1 cellular context compared by ENCODE assay signal in the genomic region with DNA sequence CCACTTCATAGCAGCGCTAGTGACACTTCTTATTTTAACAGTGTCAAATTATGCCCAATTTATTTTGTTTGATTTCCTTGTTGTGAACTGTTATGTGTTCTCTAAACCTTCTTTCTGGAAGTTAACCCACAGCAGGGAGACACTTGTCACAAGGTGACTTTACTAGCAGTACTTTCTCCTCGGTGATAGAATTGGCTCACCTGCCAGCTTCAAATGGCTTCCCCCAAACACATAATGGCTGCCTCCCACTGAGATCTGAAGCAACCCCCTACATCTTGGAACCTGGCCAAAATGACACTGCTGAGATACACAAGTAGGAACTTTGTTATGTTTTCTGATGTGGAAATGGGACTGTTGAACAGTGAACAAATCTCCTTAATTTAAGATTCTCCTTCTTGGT.
TF ChIP-seq lines count a peak whose summit lies in the region.

No MANE protein-coding gene starts in this region.

TF ChIP-seq in HEK293, 187 proteins besides CTCF, POLR2A, EP300 and RAD21 (continued from another document):
- TF ChIP-seq, protein P1, sequence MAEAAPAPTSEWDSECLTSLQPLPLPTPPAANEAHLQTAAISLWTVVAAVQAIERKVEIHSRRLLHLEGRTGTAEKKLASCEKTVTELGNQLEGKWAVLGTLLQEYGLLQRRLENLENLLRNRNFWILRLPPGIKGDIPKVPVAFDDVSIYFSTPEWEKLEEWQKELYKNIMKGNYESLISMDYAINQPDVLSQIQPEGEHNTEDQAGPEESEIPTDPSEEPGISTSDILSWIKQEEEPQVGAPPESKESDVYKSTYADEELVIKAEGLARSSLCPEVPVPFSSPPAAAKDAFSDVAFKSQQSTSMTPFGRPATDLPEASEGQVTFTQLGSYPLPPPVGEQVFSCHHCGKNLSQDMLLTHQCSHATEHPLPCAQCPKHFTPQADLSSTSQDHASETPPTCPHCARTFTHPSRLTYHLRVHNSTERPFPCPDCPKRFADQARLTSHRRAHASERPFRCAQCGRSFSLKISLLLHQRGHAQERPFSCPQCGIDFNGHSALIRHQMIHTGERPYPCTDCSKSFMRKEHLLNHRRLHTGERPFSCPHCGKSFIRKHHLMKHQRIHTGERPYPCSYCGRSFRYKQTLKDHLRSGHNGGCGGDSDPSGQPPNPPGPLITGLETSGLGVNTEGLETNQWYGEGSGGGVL (tag by site-specific recombination; IDR thresholded peaks at IDR 0.05): peak; percentile 39; the same call in 1 of the 2 replicates
- no peak; the same call in 1 of the 2 replicates for TF ChIP-seq ZNF561 (tag by site-specific recombination; IDR thresholded peaks at IDR 0.05; ENCODE audit: borderline replicate concordance)
- TF ChIP-seq, protein P2, sequence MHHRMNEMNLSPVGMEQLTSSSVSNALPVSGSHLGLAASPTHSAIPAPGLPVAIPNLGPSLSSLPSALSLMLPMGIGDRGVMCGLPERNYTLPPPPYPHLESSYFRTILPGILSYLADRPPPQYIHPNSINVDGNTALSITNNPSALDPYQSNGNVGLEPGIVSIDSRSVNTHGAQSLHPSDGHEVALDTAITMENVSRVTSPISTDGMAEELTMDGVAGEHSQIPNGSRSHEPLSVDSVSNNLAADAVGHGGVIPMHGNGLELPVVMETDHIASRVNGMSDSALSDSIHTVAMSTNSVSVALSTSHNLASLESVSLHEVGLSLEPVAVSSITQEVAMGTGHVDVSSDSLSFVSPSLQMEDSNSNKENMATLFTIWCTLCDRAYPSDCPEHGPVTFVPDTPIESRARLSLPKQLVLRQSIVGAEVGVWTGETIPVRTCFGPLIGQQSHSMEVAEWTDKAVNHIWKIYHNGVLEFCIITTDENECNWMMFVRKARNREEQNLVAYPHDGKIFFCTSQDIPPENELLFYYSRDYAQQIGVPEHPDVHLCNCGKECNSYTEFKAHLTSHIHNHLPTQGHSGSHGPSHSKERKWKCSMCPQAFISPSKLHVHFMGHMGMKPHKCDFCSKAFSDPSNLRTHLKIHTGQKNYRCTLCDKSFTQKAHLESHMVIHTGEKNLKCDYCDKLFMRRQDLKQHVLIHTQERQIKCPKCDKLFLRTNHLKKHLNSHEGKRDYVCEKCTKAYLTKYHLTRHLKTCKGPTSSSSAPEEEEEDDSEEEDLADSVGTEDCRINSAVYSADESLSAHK (tag by site-specific recombination; IDR thresholded peaks at IDR 0.05): peak; percentile 46; the same call in 1 of the 2 replicates
- TF ChIP-seq, protein P3, sequence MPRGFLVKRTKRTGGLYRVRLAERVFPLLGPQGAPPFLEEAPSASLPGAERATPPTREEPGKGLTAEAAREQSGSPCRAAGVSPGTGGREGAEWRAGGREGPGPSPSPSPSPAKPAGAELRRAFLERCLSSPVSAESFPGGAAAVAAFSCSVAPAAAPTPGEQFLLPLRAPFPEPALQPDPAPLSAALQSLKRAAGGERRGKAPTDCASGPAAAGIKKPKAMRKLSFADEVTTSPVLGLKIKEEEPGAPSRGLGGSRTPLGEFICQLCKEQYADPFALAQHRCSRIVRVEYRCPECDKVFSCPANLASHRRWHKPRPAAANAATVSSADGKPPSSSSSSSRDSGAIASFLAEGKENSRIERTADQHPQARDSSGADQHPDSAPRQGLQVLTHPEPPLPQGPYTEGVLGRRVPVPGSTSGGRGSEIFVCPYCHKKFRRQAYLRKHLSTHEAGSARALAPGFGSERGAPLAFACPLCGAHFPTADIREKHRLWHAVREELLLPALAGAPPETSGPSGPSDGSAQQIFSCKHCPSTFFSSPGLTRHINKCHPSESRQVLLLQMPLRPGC (tag by site-specific recombination; IDR thresholded peaks at IDR 0.05): no peak
- TF ChIP-seq ZBTB44 (tag by site-specific recombination; IDR thresholded peaks at IDR 0.05): peak; percentile 10; the same call in 1 of the 2 replicates
- 0 out of 2 replicates have a peak, but pooled peaks have one; percentile 22 for TF ChIP-seq ZNF24 (tag by site-specific recombination; IDR thresholded peaks at IDR 0.05)
- TF ChIP-seq, protein P4, sequence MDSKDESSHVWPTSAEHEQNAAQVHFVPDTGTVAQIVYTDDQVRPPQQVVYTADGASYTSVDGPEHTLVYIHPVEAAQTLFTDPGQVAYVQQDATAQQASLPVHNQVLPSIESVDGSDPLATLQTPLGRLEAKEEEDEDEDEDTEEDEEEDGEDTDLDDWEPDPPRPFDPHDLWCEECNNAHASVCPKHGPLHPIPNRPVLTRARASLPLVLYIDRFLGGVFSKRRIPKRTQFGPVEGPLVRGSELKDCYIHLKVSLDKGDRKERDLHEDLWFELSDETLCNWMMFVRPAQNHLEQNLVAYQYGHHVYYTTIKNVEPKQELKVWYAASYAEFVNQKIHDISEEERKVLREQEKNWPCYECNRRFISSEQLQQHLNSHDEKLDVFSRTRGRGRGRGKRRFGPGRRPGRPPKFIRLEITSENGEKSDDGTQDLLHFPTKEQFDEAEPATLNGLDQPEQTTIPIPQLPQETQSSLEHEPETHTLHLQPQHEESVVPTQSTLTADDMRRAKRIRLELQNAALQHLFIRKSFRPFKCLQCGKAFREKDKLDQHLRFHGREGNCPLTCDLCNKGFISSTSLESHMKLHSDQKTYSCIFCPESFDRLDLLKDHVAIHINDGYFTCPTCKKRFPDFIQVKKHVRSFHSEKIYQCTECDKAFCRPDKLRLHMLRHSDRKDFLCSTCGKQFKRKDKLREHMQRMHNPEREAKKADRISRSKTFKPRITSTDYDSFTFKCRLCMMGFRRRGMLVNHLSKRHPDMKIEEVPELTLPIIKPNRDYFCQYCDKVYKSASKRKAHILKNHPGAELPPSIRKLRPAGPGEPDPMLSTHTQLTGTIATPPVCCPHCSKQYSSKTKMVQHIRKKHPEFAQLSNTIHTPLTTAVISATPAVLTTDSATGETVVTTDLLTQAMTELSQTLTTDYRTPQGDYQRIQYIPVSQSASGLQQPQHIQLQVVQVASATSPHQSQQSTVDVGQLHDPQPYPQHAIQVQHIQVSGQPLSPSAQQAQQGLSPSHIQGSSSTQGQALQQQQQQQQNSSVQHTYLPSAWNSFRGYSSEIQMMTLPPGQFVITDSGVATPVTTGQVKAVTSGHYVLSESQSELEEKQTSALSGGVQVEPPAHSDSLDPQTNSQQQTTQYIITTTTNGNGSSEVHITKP (tag by site-specific recombination; IDR thresholded peaks at IDR 0.05): peak; percentile 82
- peak; percentile 48; the same call in 1 of the 2 replicates for TF ChIP-seq ZSCAN30 (tag by site-specific recombination; IDR thresholded peaks at IDR 0.05)
- TF ChIP-seq ZNF48 (tag by site-specific recombination; IDR thresholded peaks at IDR 0.05): no peak
- TF ChIP-seq YY2 (tag by site-specific recombination; IDR thresholded peaks at IDR 0.05): peak; percentile 48
- 0 out of 2 replicates have a peak, but pooled peaks have one; percentile 53 for TF ChIP-seq IKZF3 (tag by site-specific recombination; IDR thresholded peaks at IDR 0.05)
- TF ChIP-seq ZFHX2 (tag by site-specific recombination; conservative IDR thresholded peaks at IDR 0.05): peak; percentile 34; the same call in 1 of the 2 replicates
- TF ChIP-seq ZFP69B (tag by site-specific recombination; IDR thresholded peaks at IDR 0.05): 0 out of 2 replicates have a peak, but pooled peaks have one; percentile 26
- no peak for TF ChIP-seq ZNF514 (tag by site-specific recombination; IDR thresholded peaks at IDR 0.05)
- TF ChIP-seq TCF7L2 (IDR thresholded peaks at IDR 0.05; ENCODE audit: borderline replicate concordance, low read depth, low read length): peak; percentile 69; the same call in 1 of the 2 replicates
- TF ChIP-seq ZNF621 (tag by site-specific recombination; IDR thresholded peaks at IDR 0.05): no peak
